ENCODE assay signal across 14 cellular contexts in the genomic region with DNA sequence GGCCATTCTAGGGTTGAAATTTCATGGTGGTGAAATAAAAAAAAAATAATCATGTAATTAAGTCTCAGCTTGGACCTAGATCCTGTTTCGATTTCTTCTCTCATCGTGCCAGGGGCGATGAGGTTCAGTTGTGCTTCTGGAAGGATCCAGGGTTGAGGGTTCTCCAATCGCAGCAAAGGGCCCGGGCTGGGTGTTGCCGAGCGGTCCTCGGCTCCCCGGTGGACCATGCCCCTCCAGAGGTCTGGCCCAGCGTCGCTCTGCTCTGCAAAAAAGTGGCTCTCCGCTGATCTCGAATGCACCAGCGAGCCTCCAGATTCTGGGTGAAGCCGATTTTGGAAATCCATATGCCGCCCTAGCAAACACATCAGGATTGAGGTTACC. TPM values are rescaled to one million over a fixed set of nuclear protein-coding genes. Genes with fewer than 3 reads are reported as not detected.
DNase-seq lines count a peak whose midpoint lies in the region; TF ChIP-seq lines count a peak whose summit lies in the region.
"Had no signal": no experiment of that assay in that cellular context is flagged by ENCODE, and none has a peak within 500 bp of the region (broad histone marks: within the 10 kb centered on the region; RNA-seq: fewer than 3 reads in every experiment).

No MANE protein-coding gene starts in this region.

- H3K4me3 ChIP-seq in HUES6 (ENCODE audit: low read depth, low read length), result peak overlapping the region; percentile 48
- H3K4me3 ChIP-seq in fibroblast of villous mesenchyme (ENCODE audit: low read depth, low read length), result peak overlapping the region; percentile 21
- H3K4me3 ChIP-seq in neuronal stem cell (ENCODE audit: low read length in 2 of 2), result no peak overlapping the region
- no peak overlapping the region for H3K4me3 ChIP-seq in SK-N-SH (ENCODE audit: low read depth in 2 of 2, low read length in 1 of 2)
- H3K4me3 ChIP-seq: GM12878 had no signal

- H3K9me3 Mint-ChIP-seq in Calu3 (ENCODE audit: low read depth, unreplicated experiment), result no peaks in the 10 kb centered on the region

- H2AK5ac ChIP-seq in neuronal stem cell (ENCODE audit: low read depth, low read length), result no peak overlapping the region

- H3K4ac ChIP-seq in neuronal stem cell (ENCODE audit: low read length), result no peak overlapping the region

- no peak overlapping the region for H3K14ac ChIP-seq in neuronal stem cell (ENCODE audit: low read length)

- CTCF ChIA-PET in Calu3 (lab: Charles Lee), result interaction anchor here (0.7 to 0.8 kb wide), 2 partner anchors 20 to 210 kb away, joined by 3 read pairs; no protein-coding TSS in a partner anchor
- CTCF ChIA-PET in SK-N-SH (lab: Yijun Ruan, JAX), result no interaction called here

- no peak overlapping the region for H4K8ac ChIP-seq in neuronal stem cell (ENCODE audit: low read depth, low read length)

- TF ChIP-seq RAD21 in SK-N-SH (IDR thresholded peaks at IDR 0.05; ENCODE audit: low read length), result no peak

- H3K36me3 Mint-ChIP-seq in Calu3 (ENCODE audit: insufficient read depth, unreplicated experiment), result no peaks in the 10 kb centered on the region

- H3K27me3 ChIP-seq in HUES6 (ENCODE audit: control insufficient read depth, insufficient read depth, low read length), result peaks cover 20% of the 10 kb centered on the region
- H3K27me3 ChIP-seq in neuronal stem cell (ENCODE audit: control insufficient read depth in 3 of 3, insufficient read depth in 3 of 3, low read depth in 1 of 3, low read length in 3 of 3), result peaks cover 0 to 31% (median 0%) of the 10 kb centered on the region in 3 experiments
- peaks cover 4% of the 10 kb centered on the region; the same call in 1 of the 2 replicates for H3K27me3 ChIP-seq in SK-N-SH (ENCODE audit: insufficient read depth)

- no peaks in the 10 kb centered on the region for H3K36me3 ChIP-seq in HUES6 (ENCODE audit: control insufficient read depth, insufficient read depth, low read length)
- no peaks in the 10 kb centered on the region for H3K36me3 ChIP-seq in neuronal stem cell (replicated peaks in 1 of 2; ENCODE audit: control insufficient read depth in 2 of 2, insufficient read depth in 2 of 2, low read length in 2 of 2)
- no peaks in the 10 kb centered on the region for H3K36me3 ChIP-seq in SK-N-SH (replicated peaks in 1 of 2; ENCODE audit: control insufficient read depth in 1 of 2, insufficient read depth in 2 of 2, low read length in 1 of 2)

- H3K9me2 ChIP-seq in SK-N-SH, result no peaks in the 10 kb centered on the region

- H3K9me3 ChIP-seq in HUES6 (ENCODE audit: control insufficient read depth, insufficient read depth, low read depth, low read length), result no peaks in the 10 kb centered on the region
- no peaks in the 10 kb centered on the region for H3K9me3 ChIP-seq in neuronal stem cell (replicated peaks in 1 of 2; ENCODE audit: control insufficient read depth in 2 of 2, insufficient read depth in 1 of 2, low read depth in 1 of 2, low read length in 2 of 2)
- H3K9me3 ChIP-seq in SK-N-SH, result no peaks in the 10 kb centered on the region

- H2BK15ac ChIP-seq in neuronal stem cell (ENCODE audit: low read length), result no peak overlapping the region

- H4K91ac ChIP-seq in neuronal stem cell (ENCODE audit: low read depth, low read length, poor library complexity), result no peak overlapping the region

- 0 out of 2 replicates have a peak overlapping the region, but pooled peaks have one; percentile 2 for H3K27ac ChIP-seq in HUES6 (ENCODE audit: low read depth, low read length)
- H3K27ac ChIP-seq in neuronal stem cell (replicated peaks; ENCODE audit: low read length), result no peak overlapping the region
- H3K27ac ChIP-seq in SK-N-SH (ENCODE audit: low read depth in 2 of 2, low read length in 1 of 2), result no peak overlapping the region

- WGBS in neuronal stem cell (ENCODE audit: extremely low coverage in 2 of 2, insufficient read length in 2 of 2, insufficient replicate concordance in 1 of 2), 2 donors, result no CpG with 5 or more reads among the region's 16 CpGs
- WGBS in SK-N-SH (ENCODE audit: low lambda C conversion rate), result 88% methylated on average over 14 of the region's 16 CpGs

- no peak overlapping the region for H2BK5ac ChIP-seq in neuronal stem cell (ENCODE audit: low read length)

- H3K4me2 ChIP-seq in neuronal stem cell (ENCODE audit: insufficient read depth, low read length, poor library complexity, severe bottlenecking) (peak overlapping the region; percentile 38), SK-N-SH (no peak overlapping the region)

- no peaks in the 10 kb centered on the region for H3K4me1 Mint-ChIP-seq in Calu3 (ENCODE audit: low read depth, unreplicated experiment)

- H3K79me1 ChIP-seq in neuronal stem cell (ENCODE audit: low read depth, low read length), result no peaks in the 10 kb centered on the region

- H2BK12ac ChIP-seq in neuronal stem cell (ENCODE audit: low read length), result no peak overlapping the region

- H3K4me3 Mint-ChIP-seq in Calu3 (ENCODE audit: low read depth, unreplicated experiment), result peak overlapping the region; percentile 14

- no peak for DNase-seq in Calu3
- DNase-seq in fibroblast of villous mesenchyme (ENCODE audit: low read depth), result no peak
- no peak for DNase-seq in neuronal stem cell (ENCODE audit: low spot score)
- DNase-seq in SK-N-SH, result no peak
- DNase-seq in ureter (ENCODE audit: low spot score), result no peak
- DNase-seq in GM13976 (ENCODE audit: low spot score), result no peak
- DNase-seq: activated naive CD4-positive, alpha-beta T cell treated with anti-CD3 and anti-CD28 coated beads, Interleukin-2, amount 50 U/mL, for 16 hours; cortex of kidney; midbrain; NCI-H187 treated with DMSO at 0.1 percent for 48 hours; T-helper 1 cell had no signal

- no peak for TF ChIP-seq EP300 in SK-N-SH (IDR thresholded peaks at IDR 0.05; ENCODE audit: borderline replicate concordance in 1 of 2, low read depth in 1 of 2, low read length in 1 of 2)

- H3K4me1 ChIP-seq in HUES6 (ENCODE audit: control insufficient read depth, insufficient read depth, low read length), result peaks cover 46% of the 10 kb centered on the region
- peaks cover 0 to 29% of the 10 kb centered on the region in 2 donors for H3K4me1 ChIP-seq in neuronal stem cell (ENCODE audit: control insufficient read depth in 2 of 2, insufficient read depth in 1 of 2, low read depth in 1 of 2, low read length in 2 of 2)
- H3K4me1 ChIP-seq in SK-N-SH (ENCODE audit: control insufficient read depth in 1 of 2, insufficient read depth in 2 of 2, low read depth in 1 of 2, low read length in 1 of 2), result no peaks in the 10 kb centered on the region

- H3K79me2 ChIP-seq in SK-N-SH (ENCODE audit: insufficient read depth), result no peaks in the 10 kb centered on the region

- POLR2A ChIA-PET in SK-N-SH (lab: Yijun Ruan, JAX), result no interaction called here

- no peak overlapping the region for H2BK120ac ChIP-seq in neuronal stem cell (ENCODE audit: low read depth, low read length)

- intact Hi-C loops in Calu3 (cut with micrococcal nuclease; ENCODE audit: unreplicated experiment), result no loop called here

- BruUV-seq in Calu3 (replicated peaks; lab: Mats Ljungman, UMichigan), result no TSS peak

- in situ Hi-C loops in GM13976 (cut with MboI; ENCODE audit: low sequenced_read_pairs, unreplicated experiment), result no loop called here

- peaks cover 8% of the 10 kb centered on the region for H3K27me3 Mint-ChIP-seq in Calu3 (ENCODE audit: unreplicated experiment)

- H3K27ac Mint-ChIP-seq in Calu3 (ENCODE audit: unreplicated experiment), result no peak overlapping the region

- H4K20me1 ChIP-seq in SK-N-SH (ENCODE audit: insufficient read depth), result no peaks in the 10 kb centered on the region

- H3F3A ChIP-seq in SK-N-SH (replicated peaks; ENCODE audit: insufficient read depth), result no peaks in the 10 kb centered on the region

- TF ChIP-seq CTCF in Calu3 (IDR thresholded peaks at IDR 0.05; ENCODE audit: unreplicated experiment), result no peak
- TF ChIP-seq CTCF in fibroblast of villous mesenchyme (IDR thresholded peaks at IDR 0.05; ENCODE audit: insufficient read depth, low read depth, low read length), result no peak
- no peak for TF ChIP-seq CTCF in SK-N-SH (IDR thresholded peaks at IDR 0.05)
- no peak for TF ChIP-seq CTCF in GM13976 (IDR thresholded peaks at IDR 0.05; ENCODE audit: borderline replicate concordance, control extremely low read depth, extremely low read depth, insufficient read depth, missing control alignments)

- no peak overlapping the region for H3K23ac ChIP-seq in neuronal stem cell (ENCODE audit: low read depth, low read length, poor library complexity)

- H2AFZ ChIP-seq in neuronal stem cell (ENCODE audit: low read length) (no peak overlapping the region), SK-N-SH (ENCODE audit: low read depth) (no peak overlapping the region)

- no peak overlapping the region for H3K18ac ChIP-seq in neuronal stem cell (ENCODE audit: low read length)

- H3K9ac ChIP-seq in HUES6 (ENCODE audit: low read length) (peak overlapping the region; percentile 20), neuronal stem cell (ENCODE audit: low read depth, low read length, poor library complexity) (no peak overlapping the region), SK-N-SH (no peak overlapping the region)

TF ChIP-seq in SK-N-SH, 30 proteins besides CTCF, POLR2A, EP300 and RAD21:
- TF ChIP-seq CHD2 (IDR thresholded peaks at IDR 0.05; ENCODE audit: low read length, partially characterized antibody) (no peak), GATA2 (CRISPR knock-in tag; IDR thresholded peaks at IDR 0.05) (no peak)

RNA-seq across cellular contexts. Expression of a gene that starts 39.0 kb away (rescaled TPM):
- total RNA-seq in Calu3 (2022) (2.3 TPM in 2 replicates), fibroblast of villous mesenchyme (under 0.01 TPM in 1 of 2 replicates, not detected in the other), ureter (not detected)
- polyA plus RNA-seq in neuronal stem cell (2013, experiment 1 of 2), result not detected
- 0.01 TPM for polyA plus RNA-seq in neuronal stem cell (2013, experiment 2 of 2)
- polyA plus RNA-seq in SK-N-SH (2012; rRNA removed), result not detected in 2 replicates
- polyA plus RNA-seq in SK-N-SH (2012; cell fraction: cytosol; rRNA removed), result not detected in 2 replicates
- polyA plus RNA-seq in SK-N-SH (2012; cell fraction: nucleus; rRNA removed), result not detected in 2 replicates
- total RNA-seq: GM12878, temporal lobe had no signal
- polyA plus RNA-seq: GM12878 had no signal

Comparison
In these comparisons a context has a peak if more than half of its experiments do, and no peak if none do; other contexts are left out.
1. H3K4me3 ChIP-seq: peak in HUES6 (single experiment) and fibroblast of villous mesenchyme (single experiment); none in neuronal stem cell (0 of 2) and SK-N-SH (0 of 2).